ENCODE assay signal across 25 cellular contexts in the genomic region with DNA sequence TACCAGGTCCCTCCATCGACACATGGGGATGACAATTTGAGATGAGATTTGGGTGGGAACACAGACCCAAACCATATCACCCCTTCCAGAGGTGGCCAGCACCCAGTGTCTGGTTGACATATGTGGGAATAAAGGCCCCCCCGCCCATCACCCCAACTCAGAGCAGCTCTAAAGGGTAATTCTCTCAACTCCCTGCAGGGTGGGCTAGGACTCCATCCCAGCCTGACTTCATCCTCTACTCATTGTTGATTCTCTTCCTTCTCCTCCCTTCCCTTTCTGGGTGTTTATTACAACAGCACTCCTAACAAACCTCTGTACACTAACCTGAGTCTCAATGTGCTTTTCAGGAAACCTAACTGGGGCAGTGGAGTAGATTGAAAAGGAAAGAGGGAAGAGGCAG.
"Had no signal": no experiment of that assay in that cellular context is flagged by ENCODE, and none has a peak within 500 bp of the region (broad histone marks: within the 10 kb centered on the region; RNA-seq: fewer than 3 reads in every experiment).

No MANE protein-coding gene starts in this region.

- H3K9me3 ChIP-seq: right lobe of liver, thyroid gland, upper lobe of right lung had no signal

- H3K27ac Mint-ChIP-seq: activated CD4-positive, alpha-beta memory T cell treated with anti-CD3 and anti-CD28 coated beads, Interleukin-2, amount 10 ng/mL, durations not matched to agents 7 days and 5 days; activated naive CD4-positive, alpha-beta T cell treated with anti-CD3 and anti-CD28 coated beads for 36 hours; activated naive CD8-positive, alpha-beta T cell treated with anti-CD3 and anti-CD28 coated beads, Interleukin-2, amount 10 ng/mL, durations not matched to agents 7 days and 5 days; activated T-cell treated with anti-CD3 and anti-CD28 coated beads, Interleukin-2, amount 50 U/mL, for 72 hours; memory B cell; naive B cell; stimulated activated naive CD8-positive, alpha-beta T cell treated with anti-CD3 and anti-CD28 coated beads, Interleukin-15, Interleukin-2, amounts not matched to agents 100 ng/mL and 50 ng/mL, for 24 hours had no signal

- DNase-seq: activated CD4-positive, alpha-beta memory T cell treated with anti-CD3 and anti-CD28 coated beads, Interleukin-2, amount 10 ng/mL, durations not matched to agents 7 days and 5 days; activated CD4-positive, alpha-beta T cell treated with anti-CD3 and anti-CD28 coated beads for 4 hours; activated CD4-positive, CD25-positive, alpha-beta regulatory T cell; activated effector memory CD4-positive, alpha-beta T cell treated with Interleukin-2 at 50 U/mL for 16 hours; activated naive CD4-positive, alpha-beta T cell treated with anti-CD3 and anti-CD28 coated beads for 36 hours; activated naive CD8-positive, alpha-beta T cell treated with anti-CD3 and anti-CD28 coated beads, Interleukin-2, amount 10 ng/mL, durations not matched to agents 7 days and 5 days; activated T-cell treated with anti-CD3 and anti-CD28 coated beads, Interleukin-2, amount 50 U/mL, for 72 hours; amygdala; cerebellar nuclear complex; cortex of kidney; foreskin melanocyte; naive B cell; occipital lobe; posterior cingulate gyrus; right lobe of liver; stimulated activated CD4-positive, alpha-beta T cell treated with anti-CD3 and anti-CD28 coated beads, Interleukin-1b, Interleukin-23, amount 100 ng/mL, for 48 hours; substantia nigra; T-helper 1 cell; thyroid gland; upper lobe of right lung had no signal

- H3K27me3 Mint-ChIP-seq: activated CD4-positive, alpha-beta memory T cell treated with anti-CD3 and anti-CD28 coated beads, Interleukin-2, amount 10 ng/mL, durations not matched to agents 7 days and 5 days; activated naive CD8-positive, alpha-beta T cell treated with anti-CD3 and anti-CD28 coated beads, Interleukin-2, amount 10 ng/mL, durations not matched to agents 7 days and 5 days; stimulated activated naive CD8-positive, alpha-beta T cell treated with anti-CD3 and anti-CD28 coated beads, Interleukin-15, Interleukin-2, amounts not matched to agents 100 ng/mL and 50 ng/mL, for 24 hours had no signal

- H3K36me3 ChIP-seq: right lobe of liver, thyroid gland, upper lobe of right lung had no signal

- H3K4me1 ChIP-seq: right lobe of liver, thyroid gland, upper lobe of right lung had no signal

- H3K4me3 Mint-ChIP-seq: activated CD4-positive, alpha-beta memory T cell treated with anti-CD3 and anti-CD28 coated beads, Interleukin-2, amount 10 ng/mL, durations not matched to agents 7 days and 5 days; activated naive CD4-positive, alpha-beta T cell treated with anti-CD3 and anti-CD28 coated beads for 36 hours; activated naive CD8-positive, alpha-beta T cell treated with anti-CD3 and anti-CD28 coated beads, Interleukin-2, amount 10 ng/mL, durations not matched to agents 7 days and 5 days; activated T-cell treated with anti-CD3 and anti-CD28 coated beads, Interleukin-2, amount 50 U/mL, for 72 hours; memory B cell; naive B cell; stimulated activated naive CD8-positive, alpha-beta T cell treated with anti-CD3 and anti-CD28 coated beads, Interleukin-15, Interleukin-2, amounts not matched to agents 100 ng/mL and 50 ng/mL, for 24 hours had no signal

- ATAC-seq: activated T-cell treated with anti-CD3 and anti-CD28 coated beads, Interleukin-2, amount 50 U/mL, for 72 hours; right lobe of liver; upper lobe of right lung had no signal

- H3K27ac ChIP-seq: epithelial cell of prostate, right lobe of liver, skin epidermis, thyroid gland, upper lobe of right lung had no signal

- H3K9me3 Mint-ChIP-seq: activated CD4-positive, alpha-beta memory T cell treated with anti-CD3 and anti-CD28 coated beads, Interleukin-2, amount 10 ng/mL, durations not matched to agents 7 days and 5 days; memory B cell; naive B cell had no signal

- H3K27me3 ChIP-seq: right lobe of liver, thyroid gland, upper lobe of right lung had no signal

- FAIRE-seq: TTC549 had no signal

- H3K4me3 ChIP-seq: right lobe of liver, skin epidermis, thyroid gland, upper lobe of right lung had no signal

- H3K36me3 Mint-ChIP-seq: activated naive CD8-positive, alpha-beta T cell treated with anti-CD3 and anti-CD28 coated beads, Interleukin-2, amount 10 ng/mL, durations not matched to agents 7 days and 5 days; memory B cell; naive B cell had no signal

- H3K4me1 Mint-ChIP-seq: activated CD4-positive, alpha-beta memory T cell treated with anti-CD3 and anti-CD28 coated beads, Interleukin-2, amount 10 ng/mL, durations not matched to agents 7 days and 5 days; activated naive CD8-positive, alpha-beta T cell treated with anti-CD3 and anti-CD28 coated beads, Interleukin-2, amount 10 ng/mL, durations not matched to agents 7 days and 5 days; memory B cell had no signal
